1 cellular context compared by ENCODE assay signal in the genomic region with DNA sequence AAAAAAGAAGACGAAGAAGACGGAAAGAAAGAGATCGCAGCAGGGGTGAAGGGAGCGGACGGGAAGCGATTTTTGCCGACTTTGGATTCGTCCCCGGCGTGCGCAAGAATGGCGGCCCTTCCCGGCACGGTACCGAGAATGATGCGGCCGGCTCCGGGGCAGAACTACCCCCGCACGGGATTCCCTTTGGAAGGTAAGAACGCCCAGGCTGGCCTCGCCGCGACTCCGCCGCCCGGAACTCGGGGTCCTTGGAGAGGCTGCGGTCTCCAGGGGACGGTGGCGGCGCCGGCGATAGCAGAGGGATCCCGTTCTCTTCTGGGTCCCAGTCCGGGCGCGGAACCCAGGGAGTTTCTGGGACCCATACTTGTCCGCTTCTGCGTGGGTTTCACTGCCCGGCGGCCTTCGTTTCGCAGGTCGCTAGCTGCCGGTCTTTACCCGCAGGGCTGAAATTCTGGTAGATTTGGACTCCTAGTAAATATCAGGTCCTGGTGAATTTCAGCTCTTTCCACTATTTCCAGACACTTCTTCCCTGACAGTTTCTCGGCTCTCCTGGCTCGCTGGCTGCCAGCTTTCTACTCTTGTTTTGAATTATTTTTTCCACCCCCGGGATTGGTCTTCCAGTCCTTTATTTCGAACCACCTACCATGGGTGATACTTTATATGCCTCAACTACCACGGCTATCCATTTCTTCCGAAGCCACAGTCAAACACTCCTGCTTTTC.
TF ChIP-seq lines count a peak whose summit lies in the region.

No MANE protein-coding gene starts in this region.

TF ChIP-seq in HEK293, 187 proteins besides CTCF, POLR2A, EP300 and RAD21:
- TF ChIP-seq KLF9 (tag by site-specific recombination; IDR thresholded peaks at IDR 0.05; ENCODE audit: low read depth) (no peak), ZNF830 (tag by site-specific recombination; IDR thresholded peaks at IDR 0.05; ENCODE audit: low read depth) (no peak), ZNF248 (tag by site-specific recombination; IDR thresholded peaks at IDR 0.05) (no peak), GLIS1 (tag by site-specific recombination; IDR thresholded peaks at IDR 0.05) (no peak), ZNF530 (tag by site-specific recombination; IDR thresholded peaks at IDR 0.05; ENCODE audit: low read depth) (no peak), ZBTB21 (tag by site-specific recombination; IDR thresholded peaks at IDR 0.05) (no peak), ZNF112 (tag by site-specific recombination; IDR thresholded peaks at IDR 0.05) (no peak), KLF1 (tag by site-specific recombination; IDR thresholded peaks at IDR 0.05) (no peak), ZNF529 (tag by site-specific recombination; IDR thresholded peaks at IDR 0.05; ENCODE audit: insufficient replicate concordance) (no peak), ZNF621 (tag by site-specific recombination; IDR thresholded peaks at IDR 0.05) (no peak), SCRT1 (tag by site-specific recombination; IDR thresholded peaks at IDR 0.05; ENCODE audit: borderline replicate concordance) (no peak)
- TF ChIP-seq, protein P1, sequence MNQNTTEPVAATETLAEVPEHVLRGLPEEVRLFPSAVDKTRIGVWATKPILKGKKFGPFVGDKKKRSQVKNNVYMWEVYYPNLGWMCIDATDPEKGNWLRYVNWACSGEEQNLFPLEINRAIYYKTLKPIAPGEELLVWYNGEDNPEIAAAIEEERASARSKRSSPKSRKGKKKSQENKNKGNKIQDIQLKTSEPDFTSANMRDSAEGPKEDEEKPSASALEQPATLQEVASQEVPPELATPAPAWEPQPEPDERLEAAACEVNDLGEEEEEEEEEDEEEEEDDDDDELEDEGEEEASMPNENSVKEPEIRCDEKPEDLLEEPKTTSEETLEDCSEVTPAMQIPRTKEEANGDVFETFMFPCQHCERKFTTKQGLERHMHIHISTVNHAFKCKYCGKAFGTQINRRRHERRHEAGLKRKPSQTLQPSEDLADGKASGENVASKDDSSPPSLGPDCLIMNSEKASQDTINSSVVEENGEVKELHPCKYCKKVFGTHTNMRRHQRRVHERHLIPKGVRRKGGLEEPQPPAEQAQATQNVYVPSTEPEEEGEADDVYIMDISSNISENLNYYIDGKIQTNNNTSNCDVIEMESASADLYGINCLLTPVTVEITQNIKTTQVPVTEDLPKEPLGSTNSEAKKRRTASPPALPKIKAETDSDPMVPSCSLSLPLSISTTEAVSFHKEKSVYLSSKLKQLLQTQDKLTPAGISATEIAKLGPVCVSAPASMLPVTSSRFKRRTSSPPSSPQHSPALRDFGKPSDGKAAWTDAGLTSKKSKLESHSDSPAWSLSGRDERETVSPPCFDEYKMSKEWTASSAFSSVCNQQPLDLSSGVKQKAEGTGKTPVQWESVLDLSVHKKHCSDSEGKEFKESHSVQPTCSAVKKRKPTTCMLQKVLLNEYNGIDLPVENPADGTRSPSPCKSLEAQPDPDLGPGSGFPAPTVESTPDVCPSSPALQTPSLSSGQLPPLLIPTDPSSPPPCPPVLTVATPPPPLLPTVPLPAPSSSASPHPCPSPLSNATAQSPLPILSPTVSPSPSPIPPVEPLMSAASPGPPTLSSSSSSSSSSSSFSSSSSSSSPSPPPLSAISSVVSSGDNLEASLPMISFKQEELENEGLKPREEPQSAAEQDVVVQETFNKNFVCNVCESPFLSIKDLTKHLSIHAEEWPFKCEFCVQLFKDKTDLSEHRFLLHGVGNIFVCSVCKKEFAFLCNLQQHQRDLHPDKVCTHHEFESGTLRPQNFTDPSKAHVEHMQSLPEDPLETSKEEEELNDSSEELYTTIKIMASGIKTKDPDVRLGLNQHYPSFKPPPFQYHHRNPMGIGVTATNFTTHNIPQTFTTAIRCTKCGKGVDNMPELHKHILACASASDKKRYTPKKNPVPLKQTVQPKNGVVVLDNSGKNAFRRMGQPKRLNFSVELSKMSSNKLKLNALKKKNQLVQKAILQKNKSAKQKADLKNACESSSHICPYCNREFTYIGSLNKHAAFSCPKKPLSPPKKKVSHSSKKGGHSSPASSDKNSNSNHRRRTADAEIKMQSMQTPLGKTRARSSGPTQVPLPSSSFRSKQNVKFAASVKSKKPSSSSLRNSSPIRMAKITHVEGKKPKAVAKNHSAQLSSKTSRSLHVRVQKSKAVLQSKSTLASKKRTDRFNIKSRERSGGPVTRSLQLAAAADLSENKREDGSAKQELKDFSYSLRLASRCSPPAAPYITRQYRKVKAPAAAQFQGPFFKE (tag by site-specific recombination; IDR thresholded peaks at IDR 0.05; ENCODE audit: borderline replicate concordance), result no peak
- TF ChIP-seq, protein P2, sequence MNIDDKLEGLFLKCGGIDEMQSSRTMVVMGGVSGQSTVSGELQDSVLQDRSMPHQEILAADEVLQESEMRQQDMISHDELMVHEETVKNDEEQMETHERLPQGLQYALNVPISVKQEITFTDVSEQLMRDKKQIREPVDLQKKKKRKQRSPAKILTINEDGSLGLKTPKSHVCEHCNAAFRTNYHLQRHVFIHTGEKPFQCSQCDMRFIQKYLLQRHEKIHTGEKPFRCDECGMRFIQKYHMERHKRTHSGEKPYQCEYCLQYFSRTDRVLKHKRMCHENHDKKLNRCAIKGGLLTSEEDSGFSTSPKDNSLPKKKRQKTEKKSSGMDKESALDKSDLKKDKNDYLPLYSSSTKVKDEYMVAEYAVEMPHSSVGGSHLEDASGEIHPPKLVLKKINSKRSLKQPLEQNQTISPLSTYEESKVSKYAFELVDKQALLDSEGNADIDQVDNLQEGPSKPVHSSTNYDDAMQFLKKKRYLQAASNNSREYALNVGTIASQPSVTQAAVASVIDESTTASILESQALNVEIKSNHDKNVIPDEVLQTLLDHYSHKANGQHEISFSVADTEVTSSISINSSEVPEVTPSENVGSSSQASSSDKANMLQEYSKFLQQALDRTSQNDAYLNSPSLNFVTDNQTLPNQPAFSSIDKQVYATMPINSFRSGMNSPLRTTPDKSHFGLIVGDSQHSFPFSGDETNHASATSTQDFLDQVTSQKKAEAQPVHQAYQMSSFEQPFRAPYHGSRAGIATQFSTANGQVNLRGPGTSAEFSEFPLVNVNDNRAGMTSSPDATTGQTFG (tag by site-specific recombination; IDR thresholded peaks at IDR 0.05; ENCODE audit: borderline replicate concordance), result no peak
